ENCODE assay signal across 8 cellular contexts in the genomic region with DNA sequence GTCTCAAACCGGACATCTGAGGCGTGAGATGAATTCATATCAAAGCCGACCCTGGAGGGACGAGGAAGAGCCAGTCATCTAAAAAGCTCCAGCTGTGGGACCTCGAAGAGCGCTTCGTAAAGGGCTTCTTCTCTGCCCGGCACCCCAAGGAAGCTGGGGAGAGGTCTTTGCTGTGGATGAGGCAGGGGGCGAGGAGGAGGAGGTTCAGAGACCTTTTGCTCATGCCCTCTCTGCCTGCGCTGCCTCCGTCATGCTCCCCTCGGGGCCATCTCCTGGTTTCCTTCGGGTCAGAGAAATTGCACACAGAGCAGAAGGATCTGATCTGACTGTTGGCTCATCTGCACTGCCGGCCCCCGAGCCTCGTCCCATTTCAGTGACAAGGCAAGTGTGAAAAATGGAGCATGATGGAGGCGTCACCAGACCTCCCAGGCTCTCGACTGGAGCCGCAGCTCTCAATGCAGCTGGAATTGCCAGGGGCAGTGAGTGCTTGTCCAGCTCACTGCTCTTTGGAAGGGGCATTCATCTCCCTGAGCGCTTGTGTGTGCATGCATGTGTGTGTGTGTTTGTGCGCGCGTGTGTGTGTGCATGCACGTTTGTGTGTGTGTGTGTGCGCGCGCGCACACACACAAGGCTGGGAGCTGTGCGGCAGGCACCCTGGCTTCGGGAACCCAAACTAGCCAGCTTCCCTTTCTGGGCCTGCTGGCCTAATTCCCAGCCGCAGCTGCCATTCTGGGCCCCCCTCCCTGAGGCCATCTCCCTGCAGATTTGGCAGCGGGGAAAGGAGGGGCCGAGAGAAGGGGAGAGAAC. TPM values are rescaled to one million over a fixed set of nuclear protein-coding genes. Genes with fewer than 3 reads are reported as not detected.
A peak's percentile ranks its signal among the peaks of the same experiment; 100 is the strongest.
DNase-seq lines count a peak whose midpoint lies in the region; TF ChIP-seq lines count a peak whose summit lies in the region.

No MANE protein-coding gene starts in this region.

- H3K9ac ChIP-seq in duodenal mucosa (ENCODE audit: low read depth in 1 of 2, low read length in 2 of 2) (no peak overlapping the region), trophoblast cell (ENCODE audit: low read length) (no peak overlapping the region)

- H3K27ac ChIP-seq in duodenal mucosa (ENCODE audit: low read depth, low read length) (no peak overlapping the region), trophoblast cell (ENCODE audit: low read depth, low read length) (no peak overlapping the region)

- H4K8ac ChIP-seq in trophoblast cell (ENCODE audit: low read depth, low read length) = no peak overlapping the region

- no peak overlapping the region for H2AFZ ChIP-seq in trophoblast cell (ENCODE audit: insufficient read depth, low read length, poor library complexity)

- H3K4me2 ChIP-seq in trophoblast cell (ENCODE audit: low read length) = peak overlapping the region; percentile 80

- peak; percentile 13 for DNase-seq in EL
- peak; percentile 48 for DNase-seq in MV-4-11 (lab: John Stamatoyannopoulos, UW)
- DNase-seq in trophoblast cell = no peak
- no peak for DNase-seq in medulla oblongata (ENCODE audit: extremely low spot score)
- DNase-seq in NCI-H1694 treated with DMSO at 0.1 percent for 48 hours (lab: John Stamatoyannopoulos, UW) = no peak
- no peak for DNase-seq in HEK293T (ENCODE audit: extremely low spot score)
- DNase-seq in middle frontal gyrus (ENCODE audit: extremely low spot score, low spot score) = no peak

- H2BK5ac ChIP-seq in trophoblast cell (ENCODE audit: low read depth, low read length, poor library complexity) = no peak overlapping the region

- CTCF ChIA-PET in HEK293T (lab: Yijun Ruan, JAX) = interaction anchor here (0.6 to 2.6 kb wide), 29 partner anchors 8 to 356 kb away, joined by 3 to 16 read pairs (median 3); partner anchors contain the start of genes CABP1, PLA2G1B, POP5 and SIRT4

- H3K23ac ChIP-seq in trophoblast cell (ENCODE audit: low read length) = no peak overlapping the region

- H2BK120ac ChIP-seq in trophoblast cell (ENCODE audit: insufficient read depth, low read length, poor library complexity) = no peak overlapping the region

- H2BK12ac ChIP-seq in trophoblast cell (ENCODE audit: low read length) = no peak overlapping the region

- no peaks in the 10 kb centered on the region for H3K79me1 ChIP-seq in trophoblast cell (ENCODE audit: low read length)

- H3K79me2 ChIP-seq in trophoblast cell (ENCODE audit: control insufficient read depth, insufficient read depth, low read length, poor library complexity) = no peaks in the 10 kb centered on the region

- H3K36me3 ChIP-seq in duodenal mucosa (ENCODE audit: control insufficient read depth in 1 of 2, insufficient read depth in 2 of 2, low read length in 2 of 2) (no peaks in the 10 kb centered on the region), trophoblast cell (ENCODE audit: control insufficient read depth in 1 of 2, insufficient read depth in 2 of 2, low read length in 2 of 2) (no peaks in the 10 kb centered on the region)

- H2AK5ac ChIP-seq in trophoblast cell (ENCODE audit: low read length) = no peak overlapping the region

- H3K27me3 ChIP-seq in duodenal mucosa (ENCODE audit: control insufficient read depth in 1 of 2, insufficient read depth in 2 of 2, low read length in 2 of 2) = peaks cover 4 to 13% of the 10 kb centered on the region in 2 donors
- no peaks in the 10 kb centered on the region for H3K27me3 ChIP-seq in trophoblast cell (ENCODE audit: insufficient read depth, low read length)

- H3K9me3 ChIP-seq in duodenal mucosa (ENCODE audit: control insufficient read depth in 1 of 2, low read length in 2 of 2) (no peaks in the 10 kb centered on the region), trophoblast cell (ENCODE audit: insufficient read depth, low read depth, low read length) (no peaks in the 10 kb centered on the region)

- no CpG with 5 or more reads among the region's 33 CpGs for WGBS in trophoblast cell (ENCODE audit: extremely low coverage, insufficient coverage, insufficient read length)

- H3K4me3 ChIP-seq in duodenal mucosa (ENCODE audit: low read depth in 1 of 2, low read length in 2 of 2) = peak overlapping the region; percentile 17 to 60
- no peak overlapping the region for H3K4me3 ChIP-seq in trophoblast cell (ENCODE audit: low read depth, low read length)

- H4K91ac ChIP-seq in trophoblast cell (ENCODE audit: low read depth, low read length) = no peak overlapping the region

- H3K4ac ChIP-seq in trophoblast cell (ENCODE audit: low read depth, low read length) = no peak overlapping the region

- no peak overlapping the region for H3K14ac ChIP-seq in trophoblast cell (ENCODE audit: low read length)

- peaks cover 4 to 10% of the 10 kb centered on the region in 2 donors for H3K4me1 ChIP-seq in duodenal mucosa (ENCODE audit: control insufficient read depth in 1 of 2, insufficient read depth in 2 of 2, low read length in 2 of 2)
- peaks cover 0 to 2% of the 10 kb centered on the region in 2 experiments for H3K4me1 ChIP-seq in trophoblast cell (ENCODE audit: control insufficient read depth in 1 of 2, insufficient read depth in 2 of 2, low read length in 2 of 2)

- POLR2A ChIA-PET in HEK293T (lab: Yijun Ruan, JAX) = interaction anchor here (0.6 to 1.9 kb wide), 4 partner anchors 9 to 76 kb away, joined by 4 to 10 read pairs (median 4); partner anchors contain the start of genes ACADS, CABP1, MLEC and POP5

- no peak overlapping the region for H3K18ac ChIP-seq in trophoblast cell (ENCODE audit: low read length)

- H4K12ac ChIP-seq in trophoblast cell (ENCODE audit: low read depth, low read length) = no peak overlapping the region

TF ChIP-seq in HEK293T, 16 proteins besides CTCF, POLR2A, EP300 and RAD21:
- TF ChIP-seq LEF1 (IDR thresholded peaks at IDR 0.05; ENCODE audit: borderline replicate concordance) (no peak), ARNT (IDR thresholded peaks at IDR 0.05) (no peak), BHLHE40 (IDR thresholded peaks at IDR 0.05; ENCODE audit: borderline replicate concordance) (no peak), FOXA1 (IDR thresholded peaks at IDR 0.05) (no peak), ELF4 (IDR thresholded peaks at IDR 0.05) (no peak), ZNF384 (IDR thresholded peaks at IDR 0.05) (no peak), NFRKB (IDR thresholded peaks at IDR 0.05) (no peak), TARDBP (IDR thresholded peaks at IDR 0.05) (no peak), SP1 (IDR thresholded peaks at IDR 0.05) (no peak), CTBP1 (IDR thresholded peaks at IDR 0.05; ENCODE audit: borderline replicate concordance) (no peak), L3MBTL2 (conservative IDR thresholded peaks at IDR 0.05) (no peak), FOXK2 (IDR thresholded peaks at IDR 0.05) (no peak), HDGF (IDR thresholded peaks at IDR 0.05; ENCODE audit: borderline replicate concordance) (no peak)
TF ChIP-seq in HEK293T: peak in this region for 0.

RNA-seq across cellular contexts. Expression of gene CABP1, which starts 9.2 kb away (rescaled TPM):
- polyA plus RNA-seq in trophoblast cell (2013) = 0.01 and 0.03 TPM in 2 replicates

RNA-seq across cellular contexts. Expression of gene MLEC, which starts 37.3 kb away (rescaled TPM):
- polyA plus RNA-seq in trophoblast cell (2013) = 83.1 and 85.1 TPM in 2 replicates

Comparison
In these comparisons a context has a peak if more than half of its experiments do, and no peak if none do; other contexts are left out.
1. DNase-seq: peak in EL (single experiment) and MV-4-11 (single experiment); none in trophoblast cell (0 of 2), medulla oblongata (single experiment), NCI-H1694 treated with DMSO at 0.1 percent for 48 hours (single experiment), HEK293T (single experiment) and middle frontal gyrus (single experiment).